Comparison of ENCODE assay signal across 1 cellular context in genomic region chr17:42184717-42185496, GRCh38.
TF ChIP-seq lines count a peak whose summit lies in the region.

Gene HCRT (minus strand): TSS chr17:42185452. CDS start chr17:42185365, 87 bp downstream.

TF ChIP-seq in GM23338, 12 proteins besides CTCF, POLR2A, EP300 and RAD21 (continued from another document):
- TF ChIP-seq ZNF462 (CRISPR knock-in tag; IDR thresholded peaks at IDR 0.05) = no peak
- no peak for TF ChIP-seq NANOG (IDR thresholded peaks at IDR 0.05; ENCODE audit: borderline replicate concordance)
- no peak for TF ChIP-seq ETS1 (IDR thresholded peaks at IDR 0.05)
- TF ChIP-seq POLR2AphosphoS5 (IDR thresholded peaks at IDR 0.05; ENCODE audit: low read depth) = no peak
- TF ChIP-seq REST (IDR thresholded peaks at IDR 0.05; ENCODE audit: unreplicated experiment) = no peak
- no peak for TF ChIP-seq EZH2 (IDR thresholded peaks at IDR 0.05; ENCODE audit: low read depth, unreplicated experiment)
- no peak for TF ChIP-seq JUNB (IDR thresholded peaks at IDR 0.05; ENCODE audit: unreplicated experiment)
- no peak for TF ChIP-seq ZNF114 (CRISPR knock-in tag; IDR thresholded peaks at IDR 0.05)
- no peak for TF ChIP-seq EZH2phosphoT487 (IDR thresholded peaks at IDR 0.05; ENCODE audit: unreplicated experiment)
